18 cellular contexts compared by ENCODE assay signal in the genomic region with DNA sequence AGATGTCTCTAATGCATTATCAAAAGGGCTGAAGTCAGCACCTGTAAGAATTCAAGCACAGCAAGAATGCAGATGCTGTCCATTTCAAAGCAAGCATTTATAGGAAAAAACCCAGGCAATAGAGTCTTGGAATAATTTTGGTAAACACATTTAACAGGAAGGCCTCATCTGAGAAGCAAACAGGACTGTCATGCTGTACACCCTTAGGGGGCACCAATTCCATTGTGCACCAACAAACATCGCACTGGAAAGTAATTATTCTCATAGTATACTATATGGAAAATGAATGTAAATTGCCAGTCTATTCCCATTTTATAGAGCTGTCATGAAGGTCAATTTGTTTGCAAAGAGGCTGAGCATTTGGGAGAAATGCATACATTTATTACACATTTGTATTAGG.
DNase-seq lines count a peak whose midpoint lies in the region; ATAC-seq, FAIRE-seq and TF ChIP-seq lines count a peak whose summit lies in the region.
"Had no signal": no experiment of that assay in that cellular context is flagged by ENCODE, and none has a peak within 500 bp of the region (broad histone marks: within the 10 kb centered on the region; RNA-seq: fewer than 3 reads in every experiment).

No MANE protein-coding gene starts in this region.

- H3K4me1 Mint-ChIP-seq in astrocyte (ENCODE audit: low read depth, unreplicated experiment) (no peaks in the 10 kb centered on the region), nephron (peaks cover 8% of the 10 kb centered on the region)

- H3K4me2 ChIP-seq in astrocyte (ENCODE audit: low read length) = no peak overlapping the region
- H3K4me2 ChIP-seq: A549 had no signal

- no peak for ATAC-seq in HG03460 (IDR thresholded peaks at IDR 0.05; ENCODE audit: unreplicated experiment)
- ATAC-seq: A549, gastrocnemius medialis, psoas muscle, Right ventricle myocardium inferior had no signal

- H2AFZ ChIP-seq in astrocyte (ENCODE audit: low read depth, low read length) = no peak overlapping the region

- no peaks in the 10 kb centered on the region for H3K27me3 Mint-ChIP-seq in astrocyte (ENCODE audit: low read depth, unreplicated experiment)
- no peaks in the 10 kb centered on the region for H3K27me3 Mint-ChIP-seq in nephron (ENCODE audit: low read depth)

- no peaks in the 10 kb centered on the region for H3K36me3 ChIP-seq in astrocyte (ENCODE audit: insufficient read depth, low read length)
- H3K36me3 ChIP-seq: breast epithelium, gastrocnemius medialis, suprapubic skin had no signal

- H3K4me3 Mint-ChIP-seq in astrocyte (ENCODE audit: unreplicated experiment) (no peak overlapping the region), nephron (no peak overlapping the region)

- H3K9ac ChIP-seq in astrocyte (ENCODE audit: low read length) = no peak overlapping the region

- H3K27ac Mint-ChIP-seq in astrocyte (ENCODE audit: unreplicated experiment) = no peak overlapping the region
- no peak overlapping the region for H3K27ac Mint-ChIP-seq in nephron

- no peaks in the 10 kb centered on the region for H3K4me1 ChIP-seq in astrocyte (ENCODE audit: insufficient read depth, low read length)
- H3K4me1 ChIP-seq: A549, breast epithelium, gastrocnemius medialis, psoas muscle, suprapubic skin had no signal

- H3K4me3 ChIP-seq in LNCaP clone FGC (ENCODE audit: low read depth, low read length) = no peak overlapping the region
- no peak overlapping the region for H3K4me3 ChIP-seq in astrocyte (ENCODE audit: insufficient read depth, low read depth, low read length)
- H3K4me3 ChIP-seq: A549, breast epithelium, gastrocnemius medialis, mucosa of descending colon, psoas muscle, suprapubic skin had no signal

- H4K20me1 ChIP-seq in astrocyte (ENCODE audit: insufficient read depth, low read length) = no peaks in the 10 kb centered on the region

- H3K27me3 ChIP-seq in astrocyte (ENCODE audit: insufficient read depth, low read length) = no peaks in the 10 kb centered on the region
- H3K27me3 ChIP-seq: breast epithelium, gastrocnemius medialis, suprapubic skin had no signal

- no peaks in the 10 kb centered on the region for H3K79me2 ChIP-seq in astrocyte (ENCODE audit: insufficient read depth, low read length)

- no peaks in the 10 kb centered on the region for H3K9me3 Mint-ChIP-seq in astrocyte (ENCODE audit: unreplicated experiment)
- peaks cover 4% of the 10 kb centered on the region for H3K9me3 Mint-ChIP-seq in nephron

- TF ChIP-seq CTCF in LNCaP clone FGC (IDR thresholded peaks at IDR 0.05; ENCODE audit: control insufficient read depth, extremely low read depth, insufficient read depth) (peak; percentile 62), astrocyte (IDR thresholded peaks at IDR 0.05; ENCODE audit: insufficient read depth, low read depth, low read length) (peak; percentile 11), nephron (IDR thresholded peaks at IDR 0.05; ENCODE audit: unreplicated experiment in 3 of 3) (peak; percentile 16 to 31 (median 19))

- FAIRE-seq in astrocyte (lab: Jason Lieb, UNC) = no peak
- FAIRE-seq: A549 had no signal

- H3K36me3 Mint-ChIP-seq in astrocyte (ENCODE audit: low read depth, unreplicated experiment) (no peaks in the 10 kb centered on the region), nephron (ENCODE audit: low read depth) (no peaks in the 10 kb centered on the region)

- no peaks in the 10 kb centered on the region for H3K9me3 ChIP-seq in astrocyte (ENCODE audit: insufficient read depth, low read depth, low read length)
- H3K9me3 ChIP-seq: A549, breast epithelium, gastrocnemius medialis, mucosa of descending colon, psoas muscle, suprapubic skin had no signal

- DNase-seq in NCI-H1436 treated with DMSO at 0.1 percent for 48 hours (lab: John Stamatoyannopoulos, UW) (peak; percentile 1), NCI-H1436 (lab: John Stamatoyannopoulos, UW) (no peak), LNCaP clone FGC (ENCODE audit: low read depth) (no peak), astrocyte (ENCODE audit: low read depth) (no peak), inferior parietal cortex (ENCODE audit: extremely low spot score) (no peak), activated T-cell treated with anti-CD3 and anti-CD28 coated beads for 4 hours (no peak)
- DNase-seq: activated effector memory CD4-positive, alpha-beta T cell treated with Interleukin-2 at 50 U/mL for 16 hours; effector memory CD4-positive, alpha-beta T cell; gastrocnemius medialis; mucosa of descending colon; psoas muscle; stimulated activated CD4-positive, alpha-beta T cell treated with anti-CD3 and anti-CD28 coated beads, Interleukin-15, amount 100 ng/mL, for 24 hours had no signal

- H3K27ac ChIP-seq in astrocyte (ENCODE audit: low read depth, low read length) = no peak overlapping the region
- H3K27ac ChIP-seq: A549, breast epithelium, gastrocnemius medialis, psoas muscle, suprapubic skin had no signal

Comparison
In these comparisons a context has a peak if more than half of its experiments do, and no peak if none do; other contexts are left out.
1. CTCF ChIP-seq: peak in every context shown above with its lines; median percentile 62 in LNCaP clone FGC; 19 in nephron; 11 in astrocyte.